ENCODE assay signal across 18 cellular contexts in genomic region chr13:44236370-44236769, GRCh38.
DNase-seq lines count a peak whose midpoint lies in the region; ATAC-seq and TF ChIP-seq lines count a peak whose summit lies in the region.
"Had no signal": no experiment of that assay in that cellular context is flagged by ENCODE, and none has a peak within 500 bp of the region (broad histone marks: within the 10 kb centered on the region; RNA-seq: fewer than 3 reads in every experiment).

No MANE protein-coding gene starts in this region.

- no peaks in the 10 kb centered on the region for H3K27me3 ChIP-seq in AG04450 (ENCODE audit: control insufficient read depth, insufficient read depth, low read length)
- no peaks in the 10 kb centered on the region for H3K27me3 ChIP-seq in gastrocnemius medialis
- H3K27me3 ChIP-seq: cardiac muscle cell, MG63 had no signal

- ATAC-seq in left ventricle myocardium superior (peak; percentile 48), gastrocnemius medialis (peak; percentile 72 to 74), HG03460 (IDR thresholded peaks at IDR 0.05; ENCODE audit: unreplicated experiment) (no peak), HG03025 (IDR thresholded peaks at IDR 0.05; ENCODE audit: low FRiP score, unreplicated experiment) (no peak)

- no peaks in the 10 kb centered on the region for H3K9me3 ChIP-seq in AG04450 (ENCODE audit: control insufficient read depth, insufficient read depth, low read length)
- H3K9me3 ChIP-seq in gastrocnemius medialis, result no peaks in the 10 kb centered on the region
- H3K9me3 ChIP-seq: MG63 had no signal

- CTCF ChIA-PET in AG04450 (lab: Charles Lee), result interaction anchor here (1.1 kb wide), 1 partner anchor 328 kb away, joined by 4 read pairs; no protein-coding TSS in a partner anchor

- intact Hi-C loops in left ventricle myocardium superior (cut with micrococcal nuclease) (loop anchor here (5.0 kb wide), 1 partner anchor 201 kb away; no protein-coding TSS in a partner anchor), gastrocnemius medialis (cut with DNase I; ENCODE audit: low total_unique reads) (loop anchor here (2.0 to 10.0 kb wide), 5 partner anchors 78 to 688 kb away; partner anchors contain the start of gene TSC22D1)

- in situ Hi-C loops in gastrocnemius medialis (cut with MboI; ENCODE audit: low sequenced_read_pairs in 4 of 4), result loop anchor here in 1 of 4 donors (10.0 kb wide), 1 partner anchor 68 kb away; no protein-coding TSS in a partner anchor

- H3K36me3 ChIP-seq in gastrocnemius medialis, result no peaks in the 10 kb centered on the region
- H3K36me3 ChIP-seq: cardiac muscle cell, MG63, WERI-Rb-1 had no signal

- POLR2A ChIA-PET in AG04450 (lab: Yijun Ruan, JAX), result interaction anchor here (2.5 kb wide), 1 partner anchor 200 kb away, joined by 8 read pairs; no protein-coding TSS in a partner anchor

- peaks cover 55 to 58% of the 10 kb centered on the region in 2 donors for H3K4me1 ChIP-seq in gastrocnemius medialis

- TF ChIP-seq CTCF in AG04450 (IDR thresholded peaks at IDR 0.05; ENCODE audit: low read depth, low read length) (no peak), cardiac fibroblast (IDR thresholded peaks at IDR 0.05; ENCODE audit: low read depth, low read length) (no peak), gastrocnemius medialis (IDR thresholded peaks at IDR 0.05 in 4 of 5, conservative IDR thresholded peaks at IDR 0.05 in 1 of 5) (no peak)

- peak; percentile 45 for DNase-seq in AG04450 (ENCODE audit: low read depth, low spot score)
- DNase-seq in cardiac fibroblast (ENCODE audit: low read depth in 2 of 2), result peak; percentile 46 to 68
- no peak for DNase-seq in left ventricle myocardium superior
- peak; percentile 67 to 74 for DNase-seq in gastrocnemius medialis
- no peak for DNase-seq in NCI-H2029 treated with DMSO at 0.1 percent for 48 hours (lab: John Stamatoyannopoulos, UW)
- no peak for DNase-seq in RKO (ENCODE audit: low spot score)
- DNase-seq: ACHN; activated T-cell treated with anti-CD3 and anti-CD28 coated beads for 4 hours; DND-41; glutamatergic neuron; MG63; NCI-H510A treated with DMSO at 0.1 percent for 48 hours; SHP77; stimulated activated CD4-positive, alpha-beta T cell treated with anti-CD3 and anti-CD28 coated beads, Interleukin-12 subunit alpha, Interleukin-12 subunit beta, amount 100 ng/mL, for 4 hours; WERI-Rb-1 had no signal

- H3K27ac ChIP-seq in AG04450 (ENCODE audit: low read depth, low read length) (no peak overlapping the region), gastrocnemius medialis (peak overlapping the region; percentile 91 to 94 (median 93))
- H3K27ac ChIP-seq: cardiac muscle cell, WERI-Rb-1 had no signal

- H3K4me3 ChIP-seq in AG04450 (ENCODE audit: low read depth, low read length) (no peak overlapping the region), cardiac fibroblast (replicated peaks in 1 of 2; ENCODE audit: low read depth in 2 of 2, low read length in 2 of 2) (no peak overlapping the region), gastrocnemius medialis (no peak overlapping the region)
- H3K4me3 ChIP-seq: cardiac muscle cell, MG63 had no signal

- peak; percentile 54 to 71 for TF ChIP-seq POLR2A in gastrocnemius medialis (IDR thresholded peaks at IDR 0.05)

Comparison
In these comparisons a context has a peak if more than half of its experiments do, and no peak if none do; other contexts are left out.
1. DNase-seq: peak in AG04450 (single experiment), cardiac fibroblast (2 of 2) and gastrocnemius medialis (2 of 2); none in left ventricle myocardium superior (single experiment), NCI-H2029 treated with DMSO at 0.1 percent for 48 hours (single experiment) and RKO (single experiment).
2. ATAC-seq: peak in left ventricle myocardium superior (single experiment) and gastrocnemius medialis (2 of 2); none in HG03460 (single experiment) and HG03025 (single experiment).